31 cellular contexts compared by ENCODE assay signal in genomic region chr10:125575843-125576242, GRCh38.
"Had no signal": no experiment of that assay in that cellular context is flagged by ENCODE, and none has a peak within 500 bp of the region (broad histone marks: within the 10 kb centered on the region; RNA-seq: fewer than 3 reads in every experiment).

No MANE protein-coding gene starts in this region.

- H3K4me1 ChIP-seq: parathyroid adenoma, psoas muscle, spleen, stomach, thyroid gland, tibial nerve, upper lobe of left lung, vagina had no signal

- H3K9ac ChIP-seq: parathyroid adenoma had no signal

- H3K79me2 ChIP-seq: parathyroid adenoma had no signal

- H2AFZ ChIP-seq: parathyroid adenoma had no signal

- ATAC-seq: naive thymus-derived CD8-positive, alpha-beta T cell; natural killer cell treated with Interleukin-12 subunit alpha and Interleukin-12 subunit beta and Interleukin-15 and Interleukin-18, amount 100 ng/mL, for 72 hours; psoas muscle; right cardiac atrium; sciatic nerve; stimulated activated naive B cell treated with anti-CD40 and anti-IgM and Interleukin-4, amounts not matched to agents 10 μg/mL and 1 μg/mL and 100 μg/mL, for 72 hours had no signal

- H3K9me3 ChIP-seq: neutrophil, ovary, psoas muscle, thoracic aorta, thyroid gland, upper lobe of left lung, vagina had no signal

- H3K4me2 ChIP-seq: smooth muscle cell had no signal

- H3K36me3 ChIP-seq: neutrophil, ovary, spleen, stomach, thoracic aorta, thyroid gland, tibial nerve, upper lobe of left lung, vagina had no signal

- H3K4me3 Mint-ChIP-seq: naive thymus-derived CD8-positive, alpha-beta T cell; natural killer cell treated with Interleukin-12 subunit alpha and Interleukin-12 subunit beta and Interleukin-15 and Interleukin-18, amount 100 ng/mL, for 72 hours; nephron progenitor cell; neural crest cell; stimulated activated naive B cell treated with anti-CD40 and anti-IgM and Interleukin-4, amounts not matched to agents 10 μg/mL and 1 μg/mL and 100 μg/mL, for 72 hours; stimulated activated naive CD8-positive, alpha-beta T cell treated with anti-CD3 and anti-CD28 coated beads, Interleukin-15, Interleukin-2, amounts not matched to agents 100 ng/mL and 50 ng/mL, for 24 hours had no signal

- H3K9me3 Mint-ChIP-seq: neural crest cell had no signal

- H3K4me3 ChIP-seq: ovary, psoas muscle, skin epidermis, smooth muscle cell, spleen, stomach, thoracic aorta, thyroid gland, tibial nerve, upper lobe of left lung, vagina had no signal

- H3K4me1 Mint-ChIP-seq: naive thymus-derived CD8-positive, alpha-beta T cell; nephron progenitor cell had no signal

- H3K27ac ChIP-seq: neutrophil, ovary, parathyroid adenoma, psoas muscle, skin epidermis, spleen, stomach, thoracic aorta, thyroid gland, tibial nerve, upper lobe of left lung, vagina had no signal

- DNase-seq: naive thymus-derived CD8-positive, alpha-beta T cell; nephron progenitor cell; nucleus accumbens; ovary; posterior cingulate gyrus; psoas muscle; right cardiac atrium; spleen; stimulated activated CD4-positive, alpha-beta T cell treated with anti-CD3 and anti-CD28 coated beads, Interleukin-12 subunit alpha, Interleukin-12 subunit beta, amount 100 ng/mL, for 4 hours; stimulated activated CD4-positive, alpha-beta T cell treated with anti-CD3 and anti-CD28 coated beads, Interleukin-1b, Interleukin-23, amount 100 ng/mL, for 48 hours; stimulated activated CD4-positive, alpha-beta T cell treated with anti-CD3 and anti-CD28 coated beads, Interleukin-4, amount 100 ng/mL, for 1 hour; stimulated activated CD4-positive, alpha-beta T cell treated with anti-CD3 and anti-CD28 coated beads, Interleukin-4, amount 100 ng/mL, for 4 hours; stimulated activated CD8-positive, alpha-beta memory T cell treated with anti-CD3 and anti-CD28 coated beads, Interleukin-4, amount 100 ng/mL, for 48 hours; stimulated activated naive B cell treated with anti-CD40 and anti-IgM and Interleukin-4, amounts not matched to agents 10 μg/mL and 1 μg/mL and 100 μg/mL, for 72 hours; stimulated activated naive CD4-positive, alpha-beta T cell treated with Interleukin-2 at 50 U/mL for 16 hours; stomach; thyroid gland; trophoblast cell; upper lobe of left lung had no signal

- H3K27me3 ChIP-seq: neutrophil, ovary, stomach, thyroid gland, tibial nerve, upper lobe of left lung, vagina had no signal

- H3K27ac Mint-ChIP-seq: naive thymus-derived CD8-positive, alpha-beta T cell; natural killer cell treated with Interleukin-12 subunit alpha and Interleukin-12 subunit beta and Interleukin-15 and Interleukin-18, amount 100 ng/mL, for 72 hours; nephron progenitor cell; progenitor cell of endocrine pancreas; stimulated activated naive B cell treated with anti-CD40 and anti-IgM and Interleukin-4, amounts not matched to agents 10 μg/mL and 1 μg/mL and 100 μg/mL, for 72 hours; stimulated activated naive CD8-positive, alpha-beta T cell treated with anti-CD3 and anti-CD28 coated beads, Interleukin-15, Interleukin-2, amounts not matched to agents 100 ng/mL and 50 ng/mL, for 24 hours had no signal
